In the genomic region with DNA sequence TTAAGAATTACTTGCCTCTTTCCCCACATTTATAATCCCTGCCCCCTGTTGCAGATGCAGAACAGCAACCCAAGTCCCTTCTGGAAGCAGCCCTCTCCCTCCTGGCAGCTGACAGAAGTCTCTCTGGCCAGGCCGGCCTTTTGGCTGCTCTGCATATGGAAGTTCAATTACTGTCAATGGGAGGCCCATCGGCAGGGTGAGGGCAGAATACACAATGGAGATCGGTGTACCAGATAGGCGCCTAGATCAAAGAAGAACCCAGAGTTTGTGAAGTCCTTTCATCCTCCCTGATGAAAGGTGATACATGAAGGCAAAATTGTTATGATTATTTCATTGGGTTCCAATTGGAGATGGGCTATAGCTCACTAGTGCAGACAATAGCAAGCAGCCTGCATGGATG, we compare ENCODE assay signal across 18 cellular contexts.
DNase-seq lines count a peak whose midpoint lies in the region; FAIRE-seq and TF ChIP-seq lines count a peak whose summit lies in the region.
"Had no signal": no experiment of that assay in that cellular context is flagged by ENCODE, and none has a peak within 500 bp of the region (broad histone marks: within the 10 kb centered on the region; RNA-seq: fewer than 3 reads in every experiment).

No MANE protein-coding gene starts in this region.

- H3K36me3 Mint-ChIP-seq in H9 (ENCODE audit: insufficient read depth in 1 of 3, low read depth in 3 of 3) (no peaks in the 10 kb centered on the region; a peak in 1 of 7 replicates), endodermal cell (ENCODE audit: low read depth) (no peaks in the 10 kb centered on the region)
- H3K36me3 Mint-ChIP-seq: CD8-positive, alpha-beta memory T cell had no signal

- H3K4me1 ChIP-seq in H9 (ENCODE audit: insufficient read depth, low read length): no peaks in the 10 kb centered on the region; the same call in 1 of the 2 replicates
- H3K4me1 ChIP-seq in endodermal cell (ENCODE audit: control insufficient read depth, insufficient read depth, low read length): peaks cover 40% of the 10 kb centered on the region
- H3K4me1 ChIP-seq: BLaER1 had no signal

- no peak overlapping the region for H2BK5ac ChIP-seq in H9 (ENCODE audit: insufficient read length, low read length)

- H3K27ac ChIP-seq in H9 (ENCODE audit: insufficient read length, low read depth, low read length) (no peak overlapping the region), endodermal cell (ENCODE audit: low read depth, low read length) (peak overlapping the region; percentile 65)
- H3K27ac ChIP-seq: 22Rv1, BLaER1, HL-60 had no signal

- DNase-seq in NCI-H146 (lab: John Stamatoyannopoulos, UW): peak; percentile 6
- no peak for DNase-seq in NCI-H146 treated with DMSO at 0.1 percent for 48 hours (lab: John Stamatoyannopoulos, UW; ENCODE audit: unreplicated experiment)
- peak; percentile 49 for DNase-seq in H9
- peak; percentile 83 for DNase-seq in endodermal cell
- peak; percentile 62 for DNase-seq in islet precursor cell
- no peak for DNase-seq in NCI-H446 treated with DMSO at 0.1 percent for 48 hours (lab: John Stamatoyannopoulos, UW)
- DNase-seq in mesenteric fat pad (ENCODE audit: low spot score): no peak
- DNase-seq in GM19239 (ENCODE audit: insufficient read length, low spot score): no peak
- DNase-seq: CD8-positive, alpha-beta memory T cell; DMS 273 treated with DMSO at 0.1 percent for 48 hours; HCEC 1CT; HFFc6 had no signal

- no peaks in the 10 kb centered on the region for H3K9me3 ChIP-seq in H9 (ENCODE audit: control insufficient read depth, low read depth, low read length)
- peaks cover 1% of the 10 kb centered on the region for H3K9me3 ChIP-seq in endodermal cell (ENCODE audit: control insufficient read depth, low read length)
- H3K9me3 ChIP-seq: BLaER1 had no signal

- H3K36me3 ChIP-seq in endodermal cell (ENCODE audit: control insufficient read depth, insufficient read depth, low read length): no peaks in the 10 kb centered on the region
- H3K36me3 ChIP-seq: BLaER1 had no signal

- H3K4me1 Mint-ChIP-seq in H9: peaks cover 14 to 23% of the 10 kb centered on the region in 2 experiments
- peaks cover 71% of the 10 kb centered on the region for H3K4me1 Mint-ChIP-seq in endodermal cell
- H3K4me1 Mint-ChIP-seq: CD8-positive, alpha-beta memory T cell had no signal

- no peak overlapping the region for H2BK120ac ChIP-seq in H9 (ENCODE audit: low read depth, low read length, poor library complexity, severe bottlenecking)

- no CpG with 5 or more reads among the region's 4 CpGs for WGBS in H9 (ENCODE audit: extremely low coverage, insufficient read length, low lambda C conversion rate)
- WGBS in endodermal cell (ENCODE audit: insufficient coverage in 1 of 2, insufficient read length in 1 of 2), 2 experiments: 40% methylated on average over 4 of the region's 4 CpGs

- H4K20me1 ChIP-seq in H9 (ENCODE audit: control insufficient read depth, insufficient read depth, insufficient read length): no peaks in the 10 kb centered on the region
- H4K20me1 ChIP-seq: BLaER1 had no signal

- no peak overlapping the region for H3K4me2 ChIP-seq in H9 (ENCODE audit: insufficient read depth, insufficient read length, low read length)
- H3K4me2 ChIP-seq: BLaER1 had no signal

- TF ChIP-seq CTCF in H9 (conservative IDR thresholded peaks at IDR 0.05) (no peak), endodermal cell (conservative IDR thresholded peaks at IDR 0.05) (no peak)

- H3K79me1 ChIP-seq in H9 (ENCODE audit: insufficient read depth, low read depth, low read length, poor library complexity, severe bottlenecking): no peaks in the 10 kb centered on the region

- H2AFZ ChIP-seq in H9 (ENCODE audit: low read length): no peak overlapping the region

- H3K9ac ChIP-seq in H9 (ENCODE audit: extremely low read depth, insufficient read length, low read length) (no peak overlapping the region), endodermal cell (ENCODE audit: extremely low read depth, low read length, poor library complexity, severe bottlenecking) (no peak overlapping the region)
- H3K9ac ChIP-seq: BLaER1 had no signal

- H4K91ac ChIP-seq in H9 (ENCODE audit: insufficient read length, low read depth, low read length): no peak overlapping the region

- H2BK15ac ChIP-seq in H9 (ENCODE audit: low read depth, low read length): no peak overlapping the region

- no peak overlapping the region for H3T11ph ChIP-seq in H9 (ENCODE audit: low read length)

- H3K4me3 Mint-ChIP-seq in H9: no peak overlapping the region
- no peak overlapping the region for H3K4me3 Mint-ChIP-seq in endodermal cell
- H3K4me3 Mint-ChIP-seq: CD8-positive, alpha-beta memory T cell; HFFc6 had no signal

- H3K23me2 ChIP-seq in H9 (ENCODE audit: insufficient read length, low read depth, low read length, poor library complexity, severe bottlenecking): no peaks in the 10 kb centered on the region

- no peak overlapping the region for H2AK5ac ChIP-seq in H9 (ENCODE audit: insufficient read length, low read length)

- no peak overlapping the region for H3K23ac ChIP-seq in H9 (ENCODE audit: insufficient read length, low read depth, low read length)

- no peak overlapping the region for H3K56ac ChIP-seq in H9 (ENCODE audit: insufficient read length, low read depth, low read length)

- H3K9me3 Mint-ChIP-seq in H9 (no peaks in the 10 kb centered on the region), endodermal cell (no peaks in the 10 kb centered on the region)
- H3K9me3 Mint-ChIP-seq: CD8-positive, alpha-beta memory T cell had no signal

- no peak overlapping the region for H3K27ac Mint-ChIP-seq in H9
- H3K27ac Mint-ChIP-seq in endodermal cell: no peak overlapping the region
- H3K27ac Mint-ChIP-seq: HFFc6 had no signal

- H3K79me2 ChIP-seq in H9 (ENCODE audit: insufficient read depth, low read length): no peaks in the 10 kb centered on the region

- H3K14ac ChIP-seq in H9 (ENCODE audit: insufficient read depth, low read length): no peak overlapping the region

- H3K4ac ChIP-seq in H9 (ENCODE audit: low read depth, low read length): no peak overlapping the region

- H3K27me3 Mint-ChIP-seq in H9 (ENCODE audit: low read depth) (peaks cover 4% of the 10 kb centered on the region; the same call in 1 of the 2 replicates), endodermal cell (ENCODE audit: insufficient read depth) (no peaks in the 10 kb centered on the region)

- no peak overlapping the region for H2BK20ac ChIP-seq in H9 (ENCODE audit: low read depth, low read length, poor library complexity, severe bottlenecking)

- no peak overlapping the region for H3K18ac ChIP-seq in H9 (ENCODE audit: insufficient read length, low read depth, low read length)

- H3K27me3 ChIP-seq in H9 (ENCODE audit: insufficient read depth, low read length): no peaks in the 10 kb centered on the region
- no peaks in the 10 kb centered on the region for H3K27me3 ChIP-seq in endodermal cell (ENCODE audit: control insufficient read depth, insufficient read depth, low read length, poor library complexity, severe bottlenecking)
- H3K27me3 ChIP-seq: BLaER1 had no signal

- H4K8ac ChIP-seq in H9 (replicated peaks; ENCODE audit: insufficient read length, low read depth, low read length): no peak overlapping the region

- no peak for FAIRE-seq in GM19239 (lab: Jason Lieb, UNC)
- FAIRE-seq: GM12878, GM18507, H1 had no signal

- no peak overlapping the region for H4K5ac ChIP-seq in H9 (ENCODE audit: insufficient read length, low read depth, low read length)

- H2BK12ac ChIP-seq in H9 (ENCODE audit: insufficient read length, low read depth, low read length): no peak overlapping the region

- H3K4me3 ChIP-seq in endodermal cell (ENCODE audit: low read length): no peak overlapping the region
- H3K4me3 ChIP-seq: BLaER1, GM12878 had no signal

Comparison
In these comparisons a context has a peak if more than half of its experiments do, and no peak if none do; other contexts are left out.
1. DNase-seq: peak in NCI-H146 (single experiment), H9 (single experiment), endodermal cell (single experiment) and islet precursor cell (single experiment); none in NCI-H146 treated with DMSO at 0.1 percent for 48 hours (single experiment), NCI-H446 treated with DMSO at 0.1 percent for 48 hours (single experiment), mesenteric fat pad (single experiment) and GM19239 (single experiment).